In the genomic region with DNA sequence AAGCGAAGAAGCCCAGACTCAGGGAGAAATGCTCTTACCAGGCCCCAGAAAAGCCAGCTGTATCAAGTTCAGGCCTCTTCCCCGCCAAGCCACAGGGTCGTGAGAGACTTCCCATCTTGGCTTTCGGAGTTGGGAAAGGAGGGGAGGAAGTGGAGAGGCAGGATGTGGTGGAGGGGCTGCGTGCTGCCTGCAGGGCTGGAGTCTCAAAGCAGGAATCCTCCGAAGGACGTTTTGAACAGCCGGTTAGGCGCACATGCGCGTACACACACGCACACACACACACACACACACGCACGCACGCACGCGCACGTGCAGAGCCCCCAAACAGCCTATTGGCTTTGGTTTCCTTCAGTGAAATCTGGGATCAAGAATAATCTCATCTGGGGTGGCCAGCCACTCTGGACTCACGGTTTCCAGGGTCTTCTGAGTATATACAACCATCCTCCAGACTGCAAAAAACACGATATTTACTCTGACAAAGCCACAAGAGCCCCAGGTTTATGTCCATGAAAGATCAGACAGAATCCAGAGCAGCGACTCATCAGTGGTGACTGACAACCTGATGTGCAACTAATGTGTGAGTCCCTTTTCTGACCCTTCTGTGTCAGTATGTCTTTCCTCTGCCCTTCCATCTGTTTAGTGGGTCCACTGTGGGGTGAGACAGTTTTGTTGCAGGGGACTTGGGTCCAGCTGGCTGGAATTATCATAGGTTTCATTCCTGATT, we compare ENCODE assay signal across 8 cellular contexts.
DNase-seq lines count a peak whose midpoint lies in the region; ATAC-seq and TF ChIP-seq lines count a peak whose summit lies in the region.

No MANE protein-coding gene starts in this region.

- no peaks in the 10 kb centered on the region for H4K20me1 ChIP-seq in PC-9 (ENCODE audit: insufficient read depth)

- H3K27ac Mint-ChIP-seq in nephron progenitor cell = peak overlapping the region; percentile 30

- no peaks in the 10 kb centered on the region for H3K27me3 ChIP-seq in PC-9 (ENCODE audit: insufficient read depth, low read depth)

- ATAC-seq in GM18873 (IDR thresholded peaks at IDR 0.05; ENCODE audit: low FRiP score, unreplicated experiment) = no peak
- ATAC-seq in omental fat pad (ENCODE audit: low FRiP score) = no peak

- no peaks in the 10 kb centered on the region for H3K9me3 Mint-ChIP-seq in nephron progenitor cell

- peaks cover 6% of the 10 kb centered on the region for H3K27me3 Mint-ChIP-seq in nephron progenitor cell (ENCODE audit: low read depth, poor library complexity)

- no peaks in the 10 kb centered on the region for H3K36me3 ChIP-seq in PC-9 (ENCODE audit: low read depth)

- intact Hi-C loops in PC-9 (cut with micrococcal nuclease; ENCODE audit: unreplicated experiment) = loop anchor here (5.0 kb wide), 1 partner anchor 114 kb away; the partner anchor contains the start of gene ZNF438

- H3K4me3 Mint-ChIP-seq in nephron progenitor cell = no peak overlapping the region

- no peaks in the 10 kb centered on the region for H3K9me3 ChIP-seq in PC-9 (ENCODE audit: insufficient read depth, low read depth)

- peaks cover 60% of the 10 kb centered on the region for H3K4me1 Mint-ChIP-seq in nephron progenitor cell

- in situ Hi-C loops in Caki2 (cut with HindIII; ENCODE audit: low pct_unique_long_range_greater_than_20kb, low sequenced_read_pairs) = no loop called here

- no peak overlapping the region for H2AFZ ChIP-seq in PC-9

- peaks cover 16% of the 10 kb centered on the region for H3K4me1 ChIP-seq in PC-9 (replicated peaks; ENCODE audit: insufficient read depth)

- H3K4me3 ChIP-seq in PC-9 = no peak overlapping the region

- H3K27ac ChIP-seq in PC-9 (peak overlapping the region; percentile 62), epithelial cell of prostate (peak overlapping the region; percentile 42)

- H3K9me2 ChIP-seq in PC-9 (ENCODE audit: insufficient read depth) = no peaks in the 10 kb centered on the region

- no peaks in the 10 kb centered on the region for H3K36me3 Mint-ChIP-seq in nephron progenitor cell (ENCODE audit: low read depth)

- TF ChIP-seq CTCF in PC-9 (conservative IDR thresholded peaks at IDR 0.05) = no peak
- no peak for TF ChIP-seq CTCF in nephron progenitor cell (IDR thresholded peaks at IDR 0.05)
- TF ChIP-seq CTCF in omental fat pad (IDR thresholded peaks at IDR 0.05) = no peak

- POLR2A ChIA-PET in PC-9 (lab: Charles Lee; ENCODE audit: unreplicated experiment) = no interaction called here

- H3F3A ChIP-seq in PC-9 (ENCODE audit: insufficient read depth, low read depth) = peaks cover 11% of the 10 kb centered on the region; the same call in 1 of the 2 replicates

- H3K4me2 ChIP-seq in PC-9 = peak overlapping the region; percentile 55

- CTCF ChIA-PET in PC-9 (lab: Charles Lee) = interaction anchor here (0.7 kb wide), 1 partner anchor 465 kb away, joined by 3 read pairs; no protein-coding TSS in a partner anchor

- DNase-seq in Caki2 (ENCODE audit: low read depth) (peak; percentile 47), PC-9 (peak; percentile 52 to 75), epithelial cell of prostate (ENCODE audit: low read depth, low spot score) (no peak), nephron progenitor cell (no peak), omental fat pad (ENCODE audit: low spot score) (no peak), NCI-H774 (lab: John Stamatoyannopoulos, UW) (no peak)
- DNase-seq in activated CD4-positive, alpha-beta T cell treated with anti-CD3 and anti-CD28 coated beads, Interleukin-2, amount 50 U/mL, for 4 hours = no peak

- no peaks in the 10 kb centered on the region for H3K79me2 ChIP-seq in PC-9 (ENCODE audit: low read depth)

- BruUV-seq in PC-9 (replicated peaks; lab: Mats Ljungman, UMichigan) = no TSS peak

Comparison
In these comparisons a context has a peak if more than half of its experiments do, and no peak if none do; other contexts are left out.
1. DNase-seq: peak in Caki2 (single experiment) and PC-9 (2 of 2); none in epithelial cell of prostate (single experiment), nephron progenitor cell (single experiment), omental fat pad (single experiment), activated CD4-positive, alpha-beta T cell treated with anti-CD3 and anti-CD28 coated beads, Interleukin-2, amount 50 U/mL, for 4 hours (0 of 2) and NCI-H774 (single experiment).